Comparison of ENCODE assay signal across 16 cellular contexts in the genomic region with DNA sequence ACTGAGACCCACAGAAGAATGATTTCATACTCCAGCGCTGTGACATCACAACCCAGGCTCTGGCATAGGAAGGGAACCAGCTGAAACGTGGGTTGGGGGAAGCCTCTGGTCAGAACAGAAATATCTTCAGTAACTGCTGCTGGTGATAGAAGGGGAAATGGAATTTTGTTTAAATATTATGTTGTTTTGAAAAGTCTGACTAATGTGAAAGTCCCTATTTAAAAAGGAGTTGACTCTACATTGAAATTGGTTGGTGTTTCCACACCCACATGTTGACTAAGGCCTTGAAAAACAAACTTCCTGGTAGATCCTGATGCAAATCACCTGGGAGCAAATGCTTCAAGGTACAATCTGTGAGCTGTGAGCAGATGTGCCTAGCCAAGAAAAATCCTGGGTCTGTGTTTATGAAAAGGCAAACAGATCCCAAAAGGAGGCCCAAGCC. TPM values are rescaled to one million over a fixed set of nuclear protein-coding genes. Genes with fewer than 3 reads are reported as not detected.
A peak's percentile ranks its signal among the peaks of the same experiment; 100 is the strongest.
DNase-seq lines count a peak whose midpoint lies in the region; ATAC-seq, FAIRE-seq and TF ChIP-seq lines count a peak whose summit lies in the region.
"Had no signal": no experiment of that assay in that cellular context is flagged by ENCODE, and none has a peak within 500 bp of the region (broad histone marks: within the 10 kb centered on the region; RNA-seq: fewer than 3 reads in every experiment).

No MANE protein-coding gene starts in this region.

- intact Hi-C loops in thyroid gland (cut with DNase I): no loop called here

- FAIRE-seq in islet of Langerhans (lab: Jason Lieb, UNC): peak; percentile 47
- FAIRE-seq: K562 had no signal

- peaks cover 57 to 69% of the 10 kb centered on the region in 2 donors for H3K4me1 ChIP-seq in thyroid gland

- 91 to 93% methylated on average over 2 of the region's 2 CpGs for WGBS in thyroid gland, 2 donors

- no peak for ATAC-seq in GM18907 (IDR thresholded peaks at IDR 0.05; ENCODE audit: unreplicated experiment)
- ATAC-seq: K562 had no signal

- H3K27ac ChIP-seq in VCaP (peak overlapping the region; percentile 62), thyroid gland (peak overlapping the region; percentile 63 to 90 (median 76))
- H3K27ac ChIP-seq: parathyroid adenoma had no signal

- no peak overlapping the region for H3K4me3 ChIP-seq in thyroid gland (replicated peaks in 1 of 3)
- H3K4me3 ChIP-seq: K562 had no signal

- no peaks in the 10 kb centered on the region for H3K36me3 ChIP-seq in thyroid gland

- DNase-seq in NCI-H2196 (lab: John Stamatoyannopoulos, UW; ENCODE audit: unreplicated experiment) (peak; percentile 17), NCI-H2196 treated with DMSO at 0.1 percent for 48 hours (lab: John Stamatoyannopoulos, UW; ENCODE audit: unreplicated experiment) (no peak), thyroid gland (no peak), Kasumi-1 (lab: John Stamatoyannopoulos, UW) (no peak), RKO (ENCODE audit: low spot score) (no peak)
- DNase-seq: activated CD4-positive, alpha-beta T cell treated with anti-CD3 and anti-CD28 coated beads for 4 hours; activated effector memory CD4-positive, alpha-beta T cell treated with anti-CD3 and anti-CD28 coated beads, Interleukin-2, amount 50 U/mL, for 16 hours; cerebellar nuclear complex; NCI-H446 had no signal

- no peaks in the 10 kb centered on the region for H3K9me3 ChIP-seq in thyroid gland

- TF ChIP-seq POLR2A in thyroid gland (IDR thresholded peaks at IDR 0.05): no peak

- TF ChIP-seq CTCF in VCaP (conservative IDR thresholded peaks at IDR 0.05) (no peak), thyroid gland (IDR thresholded peaks at IDR 0.05) (no peak)

- H3K27me3 ChIP-seq in thyroid gland: no peaks in the 10 kb centered on the region

RNA-seq across cellular contexts. Expression of gene TCP11, which starts 24.5 kb away (rescaled TPM):
- total RNA-seq in thyroid gland: 1 to 10 TPM in 2 of 4 donors, not detected in 2; 1.0 to 2.8 TPM
- total RNA-seq: K562, lung microvascular endothelial cell, subcutaneous adipose tissue had no signal

RNA-seq across cellular contexts. Expression of gene SCUBE3, which starts 48.1 kb away (rescaled TPM):
- total RNA-seq in thyroid gland: 100 to 1,000 TPM in 1 of 4 donors, 10 to 100 TPM in 3; 45.5 to 119 (median 66.3) TPM
- total RNA-seq: K562 had no signal
